Comparison of ENCODE assay signal across 8 cellular contexts in the genomic region with DNA sequence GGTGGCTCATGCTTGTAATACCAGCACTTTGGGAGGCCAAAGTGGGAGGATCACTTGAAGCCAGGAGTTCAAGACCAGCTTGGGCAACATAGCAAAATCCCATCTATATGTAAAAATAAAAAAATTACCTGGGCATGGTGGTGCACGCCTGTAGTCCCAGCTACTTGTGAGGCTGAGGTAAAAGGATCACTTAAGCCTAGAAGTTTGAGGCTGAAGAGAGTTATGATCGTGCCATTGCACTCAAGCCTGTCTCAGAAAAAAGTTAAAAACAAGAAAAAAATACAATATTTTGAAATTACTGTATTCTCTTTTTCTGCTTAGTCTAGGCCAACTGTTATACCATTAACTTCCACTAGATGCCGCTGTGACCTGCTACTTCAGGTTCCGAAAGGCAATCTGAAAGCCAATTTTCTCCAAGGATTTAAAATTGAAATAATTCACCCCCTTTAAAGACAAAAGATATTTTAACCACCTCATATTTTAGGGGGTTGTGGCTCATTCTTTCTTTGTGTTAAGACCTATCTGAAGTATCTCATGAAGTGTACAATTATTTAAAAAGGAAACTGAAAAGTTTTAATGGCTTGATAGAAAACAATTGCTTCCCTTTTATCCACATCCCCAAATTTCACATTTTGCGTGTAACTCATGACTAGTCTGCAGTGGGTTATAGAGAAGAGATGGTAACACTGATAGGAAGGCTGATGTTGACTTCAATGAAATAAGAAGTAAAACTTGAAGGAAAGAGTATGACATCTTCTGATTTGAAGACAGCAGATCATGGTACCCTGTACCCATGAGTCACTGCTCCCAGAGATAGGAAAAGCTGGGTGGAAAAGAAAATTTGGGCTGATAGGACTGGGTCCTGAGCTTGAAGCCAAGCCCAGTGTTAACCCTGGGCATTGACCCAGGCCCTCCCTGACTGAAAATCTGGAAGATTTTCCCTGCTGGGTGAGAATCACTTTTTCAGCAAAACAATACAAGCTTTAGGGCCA. TPM values are rescaled to one million over a fixed set of nuclear protein-coding genes. Genes with fewer than 3 reads are reported as not detected.
DNase-seq lines count a peak whose midpoint lies in the region; ATAC-seq and FAIRE-seq lines count a peak whose summit lies in the region.

No MANE protein-coding gene starts in this region.

- H3K36me3 ChIP-seq in ACC112 (ENCODE audit: insufficient read depth, low read length) = no peaks in the 10 kb centered on the region

- H3K4me3 ChIP-seq in ACC112 (ENCODE audit: low read depth, low read length) = no peak overlapping the region

- no peak overlapping the region for H3K27ac Mint-ChIP-seq in stimulated activated naive B cell treated with anti-CD40 and anti-IgM and Interleukin-4, amounts not matched to agents 10 μg/mL and 1 μg/mL and 100 μg/mL, for 72 hours

- peaks cover 7% of the 10 kb centered on the region for H3K4me1 ChIP-seq in ACC112 (ENCODE audit: control insufficient read depth, insufficient read depth, low read length, unreplicated experiment)

- H3K79me2 ChIP-seq in ACC112 (ENCODE audit: control insufficient read depth, insufficient read depth, low read length, unreplicated experiment) = no peaks in the 10 kb centered on the region

- H3K4me1 Mint-ChIP-seq in stimulated activated naive B cell treated with anti-CD40 and anti-IgM and Interleukin-4, amounts not matched to agents 10 μg/mL and 1 μg/mL and 100 μg/mL, for 72 hours = peaks cover 2 to 6% of the 10 kb centered on the region in 2 donors

- peaks cover 0 to 3% of the 10 kb centered on the region in 2 donors for H3K27me3 Mint-ChIP-seq in stimulated activated naive B cell treated with anti-CD40 and anti-IgM and Interleukin-4, amounts not matched to agents 10 μg/mL and 1 μg/mL and 100 μg/mL, for 72 hours

- H3K4me3 Mint-ChIP-seq in stimulated activated naive B cell treated with anti-CD40 and anti-IgM and Interleukin-4, amounts not matched to agents 10 μg/mL and 1 μg/mL and 100 μg/mL, for 72 hours = no peak overlapping the region

- FAIRE-seq in G401.6 (lab: Jason Lieb, UNC) = peak; percentile 84

- peak; percentile 67 for DNase-seq in NCI-H2029 treated with DMSO at 0.1 percent for 48 hours (lab: John Stamatoyannopoulos, UW)
- peak; percentile 9 for DNase-seq in activated CD8-positive, alpha-beta memory T cell treated with anti-CD3 and anti-CD28 coated beads, Interleukin-2, amount 50 U/mL, for 1 hour (ENCODE audit: extremely low read depth)
- peak; percentile 24 for DNase-seq in germinal center (ENCODE audit: low spot score)
- peak; percentile 51 for DNase-seq in renal cortical epithelial cell (ENCODE audit: low read depth)
- no peak for DNase-seq in stimulated activated naive B cell treated with anti-CD40 and anti-IgM and Interleukin-4, amounts not matched to agents 10 μg/mL and 1 μg/mL and 100 μg/mL, for 72 hours

- H2AFZ ChIP-seq in ACC112 (ENCODE audit: low read length, unreplicated experiment) = peak overlapping the region; percentile 69

- H3K36me3 Mint-ChIP-seq in stimulated activated naive B cell treated with anti-CD40 and anti-IgM and Interleukin-4, amounts not matched to agents 10 μg/mL and 1 μg/mL and 100 μg/mL, for 72 hours = no peaks in the 10 kb centered on the region

- no peaks in the 10 kb centered on the region for H3K9me3 Mint-ChIP-seq in stimulated activated naive B cell treated with anti-CD40 and anti-IgM and Interleukin-4, amounts not matched to agents 10 μg/mL and 1 μg/mL and 100 μg/mL, for 72 hours

- H3K27me3 ChIP-seq in ACC112 (ENCODE audit: insufficient read depth, low read length) = peaks cover 5% of the 10 kb centered on the region; the same call in 1 of the 2 replicates

- no peak overlapping the region for H3K27ac ChIP-seq in ACC112 (ENCODE audit: low read depth, low read length)

- ATAC-seq in stimulated activated naive B cell treated with anti-CD40 and anti-IgM and Interleukin-4, amounts not matched to agents 10 μg/mL and 1 μg/mL and 100 μg/mL, for 72 hours (replicated peaks) = no peak
- no peak for ATAC-seq in HG02970 (IDR thresholded peaks at IDR 0.05; ENCODE audit: low FRiP score, unreplicated experiment)

RNA-seq across cellular contexts. Expression of gene CLDN14, which starts 24.4 kb away (rescaled TPM):
- total RNA-seq in renal cortical epithelial cell = 1.6 and 4.0 TPM in 2 replicates
